In genomic region chr6:105326838-105327745, GRCh38 we compare ENCODE assay signal across 9 cellular contexts.
DNase-seq lines count a peak whose midpoint lies in the region; ATAC-seq and TF ChIP-seq lines count a peak whose summit lies in the region.
"Had no signal": no experiment of that assay in that cellular context is flagged by ENCODE, and none has a peak within 500 bp of the region (broad histone marks: within the 10 kb centered on the region; RNA-seq: fewer than 3 reads in every experiment).

No MANE protein-coding gene starts in this region.

- no peak for ATAC-seq in GM21423 (IDR thresholded peaks at IDR 0.05; ENCODE audit: unreplicated experiment)
- ATAC-seq in HG02610 (IDR thresholded peaks at IDR 0.05; ENCODE audit: unreplicated experiment) = no peak

- no peaks in the 10 kb centered on the region for H3K9me3 Mint-ChIP-seq in brain

- DNase-seq in Caki2 (ENCODE audit: low read depth) (peak; percentile 31), NCI-H146 (lab: John Stamatoyannopoulos, UW) (peak; percentile 59), medulla oblongata (ENCODE audit: extremely low spot score) (peak; percentile 22), superior temporal gyrus (ENCODE audit: extremely low spot score) (no peak), occipital lobe (lab: John Stamatoyannopoulos, UW) (no peak)
- DNase-seq: activated CD4-positive, alpha-beta T cell treated with anti-CD3 and anti-CD28 coated beads, Interleukin-2, amount 50 U/mL, for 1 hour had no signal

- H3K27ac Mint-ChIP-seq in brain = peak overlapping the region in 4 of 5 experiments; percentile 16 to 90 (median 82)

- in situ Hi-C loops in Caki2 (cut with HindIII; ENCODE audit: low pct_unique_long_range_greater_than_20kb, low sequenced_read_pairs) = no loop called here

- H3K27me3 Mint-ChIP-seq in brain = no peaks in the 10 kb centered on the region

- TF ChIP-seq CTCF in brain (conservative IDR thresholded peaks at IDR 0.05) = no peak

- peaks cover 57% of the 10 kb centered on the region for H3K36me3 Mint-ChIP-seq in brain

- H3K4me1 Mint-ChIP-seq in brain = peaks cover 62% of the 10 kb centered on the region

- H3K4me3 Mint-ChIP-seq in brain = no peak overlapping the region

Comparison
In these comparisons a context has a peak if more than half of its experiments do, and no peak if none do; other contexts are left out.
1. DNase-seq: peak in Caki2 (single experiment), NCI-H146 (single experiment) and medulla oblongata (single experiment); none in superior temporal gyrus (single experiment) and occipital lobe (single experiment).